28 cellular contexts compared by ENCODE assay signal in the genomic region with DNA sequence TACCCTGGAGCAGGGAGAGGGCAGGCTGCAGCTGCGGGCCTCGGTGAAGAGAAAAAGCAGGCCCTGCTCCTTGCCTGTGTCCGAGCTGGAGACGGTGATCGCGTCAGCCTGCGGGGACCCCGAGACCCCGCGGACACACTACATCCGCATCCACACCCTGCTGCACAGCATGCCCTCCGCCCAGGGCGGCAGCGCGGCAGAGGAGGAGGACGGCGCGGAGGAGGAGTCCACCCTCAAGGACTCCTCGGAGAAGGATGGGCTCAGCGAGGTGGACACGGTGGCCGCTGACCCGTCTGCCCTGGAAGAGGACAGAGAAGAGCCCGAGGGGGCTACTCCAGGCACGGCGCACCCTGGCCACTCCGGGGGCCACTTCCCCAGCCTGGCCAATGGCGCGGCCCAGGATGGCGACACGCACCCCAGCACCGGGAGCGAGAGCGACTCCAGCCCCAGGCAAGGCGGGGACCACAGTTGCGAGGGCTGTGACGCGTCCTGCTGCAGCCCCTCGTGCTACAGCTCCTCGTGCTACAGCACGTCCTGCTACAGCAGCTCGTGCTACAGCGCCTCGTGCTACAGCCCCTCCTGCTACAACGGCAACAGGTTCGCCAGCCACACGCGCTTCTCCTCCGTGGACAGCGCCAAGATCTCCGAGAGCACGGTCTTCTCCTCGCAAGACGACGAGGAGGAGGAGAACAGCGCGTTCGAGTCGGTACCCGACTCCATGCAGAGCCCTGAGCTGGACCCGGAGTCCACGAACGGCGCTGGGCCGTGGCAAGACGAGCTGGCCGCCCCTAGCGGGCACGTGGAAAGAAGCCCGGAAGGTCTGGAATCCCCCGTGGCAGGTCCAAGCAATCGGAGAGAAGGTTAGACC.
"Had no signal": no experiment of that assay in that cellular context is flagged by ENCODE, and none has a peak within 500 bp of the region (broad histone marks: within the 10 kb centered on the region; RNA-seq: fewer than 3 reads in every experiment).

No MANE protein-coding gene starts in this region.

- H3K27me3 ChIP-seq: colonic mucosa, pancreas, right atrium auricular region had no signal

- H3K4me3 ChIP-seq: colonic mucosa, lower lobe of right lung, mucosa of descending colon, pancreas, right atrium auricular region, SK-N-MC, thoracic aorta had no signal

- H3K4me1 ChIP-seq: colonic mucosa, lower lobe of right lung, pancreas, right atrium auricular region had no signal

- DNase-seq: activated CD4-positive, alpha-beta memory T cell treated with anti-CD3 and anti-CD28 coated beads for 36 hours; activated CD4-positive, alpha-beta T cell treated with anti-CD3 and anti-CD28 coated beads, Interleukin-2, amount 10 ng/mL, durations not matched to agents 24 days and 14 days; activated CD4-positive, CD25-positive, alpha-beta regulatory T cell treated with anti-CD3 and anti-CD28 coated beads, Interleukin-2, amount 50 U/mL, for 72 hours; activated CD8-positive, alpha-beta memory T cell treated with anti-CD3 and anti-CD28 coated beads, Interleukin-2, amount 50 U/mL, for 4 hours; activated effector memory CD4-positive, alpha-beta T cell treated with anti-CD3 and anti-CD28 coated beads, Interleukin-2, amount 50 U/mL, for 16 hours; activated naive CD4-positive, alpha-beta T cell treated with anti-CD3 and anti-CD28 coated beads, Interleukin-2, amount 10 ng/mL, durations not matched to agents 7 days and 5 days; activated T-cell treated with anti-CD3 and anti-CD28 coated beads, Interleukin-2, amount 50 U/mL, for 1 hour; amygdala; colonic mucosa; effector memory CD4-positive, alpha-beta T cell; foreskin fibroblast; hypothalamus; immature natural killer cell; lower lobe of right lung; mucosa of descending colon; pancreas; stimulated activated CD4-positive, alpha-beta T cell treated with anti-CD3 and anti-CD28 coated beads, Interleukin-15, amount 100 ng/mL, for 24 hours; stimulated activated CD4-positive, alpha-beta T cell treated with anti-CD3 and anti-CD28 coated beads, Interleukin-2, amount 100 ng/mL, for 24 hours; stimulated activated naive CD4-positive, alpha-beta T cell treated with Interleukin-2 at 50 U/mL for 16 hours; SW 1271 had no signal

- H3K9me3 ChIP-seq: colonic mucosa, lower lobe of right lung, mucosa of descending colon, pancreas, right atrium auricular region, thoracic aorta had no signal

- ATAC-seq: left lobe of liver, mucosa of descending colon, pancreas had no signal

- H3K4me1 Mint-ChIP-seq: activated CD4-positive, alpha-beta T cell treated with anti-CD3 and anti-CD28 coated beads, Interleukin-2, amount 10 ng/mL, durations not matched to agents 24 days and 14 days; activated naive CD4-positive, alpha-beta T cell treated with anti-CD3 and anti-CD28 coated beads, Interleukin-2, amount 10 ng/mL, durations not matched to agents 7 days and 5 days; immature natural killer cell had no signal

- H3K36me3 ChIP-seq: colonic mucosa, lower lobe of right lung, pancreas, right atrium auricular region, thoracic aorta had no signal

- H3K36me3 Mint-ChIP-seq: activated CD4-positive, alpha-beta memory T cell treated with anti-CD3 and anti-CD28 coated beads for 36 hours; activated naive CD4-positive, alpha-beta T cell treated with anti-CD3 and anti-CD28 coated beads, Interleukin-2, amount 10 ng/mL, durations not matched to agents 7 days and 5 days; immature natural killer cell had no signal

- FAIRE-seq: bronchial epithelial cell, pancreas had no signal

- H3K27ac ChIP-seq: colonic mucosa, lower lobe of right lung, pancreas, right atrium auricular region, SK-N-MC, thoracic aorta had no signal

- H3K4me3 Mint-ChIP-seq: activated CD4-positive, alpha-beta memory T cell treated with anti-CD3 and anti-CD28 coated beads for 36 hours; activated CD4-positive, alpha-beta T cell treated with anti-CD3 and anti-CD28 coated beads, Interleukin-2, amount 10 ng/mL, durations not matched to agents 24 days and 14 days; activated naive CD4-positive, alpha-beta T cell treated with anti-CD3 and anti-CD28 coated beads, Interleukin-2, amount 10 ng/mL, durations not matched to agents 7 days and 5 days; activated T-helper 1 cell treated with anti-CD3 and anti-CD28 coated beads, Interleukin-12 subunit alpha, Interleukin-12 subunit beta, Interleukin-2, Interleukin-4 antibody, amounts not matched to agents 30 ng/mL and 10 ng/mL and 1 ng/mL, durations not matched to agents 14 hours and 24 hours and 36 hours; immature natural killer cell; nephron; T-helper 1 cell treated with Interleukin-12 subunit alpha and Interleukin-12 subunit beta and Interleukin-4 antibody, amounts not matched to agents 30 μg/mL and 1 μg/mL, for 36 hours had no signal

- H3K27ac Mint-ChIP-seq: activated CD4-positive, alpha-beta memory T cell treated with anti-CD3 and anti-CD28 coated beads for 36 hours; activated CD4-positive, alpha-beta T cell treated with anti-CD3 and anti-CD28 coated beads, Interleukin-2, amount 10 ng/mL, durations not matched to agents 24 days and 14 days; activated naive CD4-positive, alpha-beta T cell treated with anti-CD3 and anti-CD28 coated beads, Interleukin-2, amount 10 ng/mL, durations not matched to agents 7 days and 5 days; activated T-helper 1 cell treated with anti-CD3 and anti-CD28 coated beads, Interleukin-12 subunit alpha, Interleukin-12 subunit beta, Interleukin-2, Interleukin-4 antibody, amounts not matched to agents 30 ng/mL and 10 ng/mL and 1 ng/mL, durations not matched to agents 14 hours and 24 hours and 36 hours; immature natural killer cell; nephron; T-helper 1 cell treated with Interleukin-12 subunit alpha and Interleukin-12 subunit beta and Interleukin-4 antibody, amounts not matched to agents 30 μg/mL and 1 μg/mL, for 36 hours had no signal

- H3K9me3 Mint-ChIP-seq: activated CD4-positive, alpha-beta memory T cell treated with anti-CD3 and anti-CD28 coated beads for 36 hours; activated CD4-positive, alpha-beta T cell treated with anti-CD3 and anti-CD28 coated beads, Interleukin-2, amount 10 ng/mL, durations not matched to agents 24 days and 14 days; activated naive CD4-positive, alpha-beta T cell treated with anti-CD3 and anti-CD28 coated beads, Interleukin-2, amount 10 ng/mL, durations not matched to agents 7 days and 5 days; activated T-helper 1 cell treated with anti-CD3 and anti-CD28 coated beads, Interleukin-12 subunit alpha, Interleukin-12 subunit beta, Interleukin-2, Interleukin-4 antibody, amounts not matched to agents 30 ng/mL and 10 ng/mL and 1 ng/mL, durations not matched to agents 14 hours and 24 hours and 36 hours; immature natural killer cell; nephron; T-helper 1 cell treated with Interleukin-12 subunit alpha and Interleukin-12 subunit beta and Interleukin-4 antibody, amounts not matched to agents 30 μg/mL and 1 μg/mL, for 36 hours had no signal
